ENCODE assay signal across 8 cellular contexts in genomic region chr15:40104865-40105516, GRCh38. TPM values are rescaled to one million over a fixed set of nuclear protein-coding genes. Genes with fewer than 3 reads are reported as not detected.
DNase-seq lines count a peak whose midpoint lies in the region; ATAC-seq and TF ChIP-seq lines count a peak whose summit lies in the region.

No MANE protein-coding gene starts in this region.

- intact Hi-C loops in adrenal gland (cut with DNase I), result loop anchor here in 1 of 2 donors (5.0 kb wide), 1 partner anchor 53 kb away; no protein-coding TSS in a partner anchor
- intact Hi-C loops in left ventricle myocardium inferior (cut with micrococcal nuclease), result loop anchor here (10.0 kb wide), 1 partner anchor 60 kb away; no protein-coding TSS in a partner anchor
- intact Hi-C loops in psoas muscle (cut with DNase I), result loop anchor here (2.0 to 10.0 kb wide), 4 partner anchors 36 to 320 kb away; partner anchors contain the start of gene FSIP1 (in 1 of the 2)

- H3K36me3 Mint-ChIP-seq in CD4-positive, CD25-positive, alpha-beta regulatory T cell, result no peaks in the 10 kb centered on the region
- peaks cover 15% of the 10 kb centered on the region for H3K36me3 Mint-ChIP-seq in T-helper 1 cell treated with Interleukin-12 subunit alpha and Interleukin-12 subunit beta and Interleukin-4 antibody, amounts not matched to agents 30 μg/mL and 1 μg/mL, for 36 hours (ENCODE audit: low read depth)

- peak; percentile 65 to 73 (median 69) for DNase-seq in CD4-positive, CD25-positive, alpha-beta regulatory T cell
- DNase-seq in H4 (ENCODE audit: low spot score) (peak; percentile 86), NCI-H146 treated with DMSO at 0.1 percent for 48 hours (lab: John Stamatoyannopoulos, UW; ENCODE audit: unreplicated experiment) (peak; percentile 39), adrenal gland (peak; percentile 83 to 96 (median 89)), left ventricle myocardium inferior (peak; percentile 93), psoas muscle (peak; percentile 92 to 95), ureter (ENCODE audit: low spot score) (peak; percentile 92)

- H3K36me3 ChIP-seq in CD4-positive, CD25-positive, alpha-beta regulatory T cell (ENCODE audit: control insufficient read depth, insufficient read depth, low read length), result no peaks in the 10 kb centered on the region
- no peaks in the 10 kb centered on the region for H3K36me3 ChIP-seq in adrenal gland (replicated peaks in 1 of 2)
- no peaks in the 10 kb centered on the region for H3K36me3 ChIP-seq in left ventricle myocardium inferior
- no peaks in the 10 kb centered on the region for H3K36me3 ChIP-seq in psoas muscle (ENCODE audit: insufficient read depth in 1 of 2, low read depth in 1 of 2)

- peaks cover 65% of the 10 kb centered on the region for H3K4me1 ChIP-seq in CD4-positive, CD25-positive, alpha-beta regulatory T cell (ENCODE audit: control insufficient read depth, insufficient read depth, low read length, poor library complexity, severe bottlenecking)
- peaks cover 25 to 78% of the 10 kb centered on the region in 2 donors for H3K4me1 ChIP-seq in adrenal gland (replicated peaks in 1 of 2)
- H3K4me1 ChIP-seq in left ventricle myocardium inferior, result peaks cover 91% of the 10 kb centered on the region
- H3K4me1 ChIP-seq in psoas muscle, result peaks cover 74% of the 10 kb centered on the region

- no peaks in the 10 kb centered on the region for H3K27me3 ChIP-seq in CD4-positive, CD25-positive, alpha-beta regulatory T cell (ENCODE audit: control insufficient read depth, insufficient read depth, low read length)
- H3K27me3 ChIP-seq in adrenal gland, result no peaks in the 10 kb centered on the region
- H3K27me3 ChIP-seq in left ventricle myocardium inferior (ENCODE audit: low read depth), result no peaks in the 10 kb centered on the region
- H3K27me3 ChIP-seq in psoas muscle (ENCODE audit: insufficient read depth in 3 of 3, low read length in 2 of 3), result no peaks in the 10 kb centered on the region

- 5 to 7% (median 7%) methylated on average over 12 to 16 of the region's 16 CpGs for WGBS in adrenal gland, 4 donors
- WGBS in psoas muscle, 3 donors, result 3 to 4% (median 3%) methylated on average over 16 of the region's 16 CpGs

- peak; percentile 74 to 97 (median 90) for TF ChIP-seq CTCF in adrenal gland (IDR thresholded peaks at IDR 0.05)
- TF ChIP-seq CTCF in left ventricle myocardium inferior (IDR thresholded peaks at IDR 0.05; ENCODE audit: borderline replicate concordance), result peak; percentile 97
- TF ChIP-seq CTCF in psoas muscle (IDR thresholded peaks at IDR 0.05), result peak; percentile 95

- peak; percentile 53 to 60 for ATAC-seq in CD4-positive, CD25-positive, alpha-beta regulatory T cell (ENCODE audit: low read depth in 2 of 2)
- peak; percentile 45 to 58 (median 51) for ATAC-seq in psoas muscle

- peak overlapping the region; percentile 34 to 90 (median 86) for H3K4me3 Mint-ChIP-seq in CD4-positive, CD25-positive, alpha-beta regulatory T cell
- peak overlapping the region; percentile 63 for H3K4me3 Mint-ChIP-seq in T-helper 1 cell treated with Interleukin-12 subunit alpha and Interleukin-12 subunit beta and Interleukin-4 antibody, amounts not matched to agents 30 μg/mL and 1 μg/mL, for 36 hours

- no peaks in the 10 kb centered on the region for H3K9me3 ChIP-seq in CD4-positive, CD25-positive, alpha-beta regulatory T cell (ENCODE audit: control insufficient read depth in 2 of 2, low read length in 2 of 2)
- H3K9me3 ChIP-seq in adrenal gland (replicated peaks in 1 of 3) (no peaks in the 10 kb centered on the region), left ventricle myocardium inferior (replicated peaks) (no peaks in the 10 kb centered on the region), psoas muscle (no peaks in the 10 kb centered on the region)

- no peaks in the 10 kb centered on the region for H3K9me3 Mint-ChIP-seq in CD4-positive, CD25-positive, alpha-beta regulatory T cell
- no peaks in the 10 kb centered on the region for H3K9me3 Mint-ChIP-seq in T-helper 1 cell treated with Interleukin-12 subunit alpha and Interleukin-12 subunit beta and Interleukin-4 antibody, amounts not matched to agents 30 μg/mL and 1 μg/mL, for 36 hours

- peaks cover 5% of the 10 kb centered on the region for H3K27me3 Mint-ChIP-seq in CD4-positive, CD25-positive, alpha-beta regulatory T cell
- H3K27me3 Mint-ChIP-seq in T-helper 1 cell treated with Interleukin-12 subunit alpha and Interleukin-12 subunit beta and Interleukin-4 antibody, amounts not matched to agents 30 μg/mL and 1 μg/mL, for 36 hours (ENCODE audit: low read depth), result peaks cover 9% of the 10 kb centered on the region

- peaks cover 15 to 78% (median 55%) of the 10 kb centered on the region in 4 donors for H3K4me1 Mint-ChIP-seq in CD4-positive, CD25-positive, alpha-beta regulatory T cell
- peaks cover 65% of the 10 kb centered on the region for H3K4me1 Mint-ChIP-seq in T-helper 1 cell treated with Interleukin-12 subunit alpha and Interleukin-12 subunit beta and Interleukin-4 antibody, amounts not matched to agents 30 μg/mL and 1 μg/mL, for 36 hours (ENCODE audit: low read depth)

- H3K4me3 ChIP-seq in CD4-positive, CD25-positive, alpha-beta regulatory T cell (ENCODE audit: low read depth, low read length), result peak overlapping the region; percentile 76
- no peak overlapping the region for H3K4me3 ChIP-seq in adrenal gland
- peak overlapping the region; percentile 27 for H3K4me3 ChIP-seq in left ventricle myocardium inferior
- H3K4me3 ChIP-seq in psoas muscle, result peak overlapping the region; percentile 39

- peak overlapping the region; percentile 67 to 89 (median 75) for H3K27ac Mint-ChIP-seq in CD4-positive, CD25-positive, alpha-beta regulatory T cell
- H3K27ac Mint-ChIP-seq in T-helper 1 cell treated with Interleukin-12 subunit alpha and Interleukin-12 subunit beta and Interleukin-4 antibody, amounts not matched to agents 30 μg/mL and 1 μg/mL, for 36 hours, result peak overlapping the region; percentile 12

- H3K27ac ChIP-seq in CD4-positive, CD25-positive, alpha-beta regulatory T cell (ENCODE audit: insufficient read depth, low read length, poor library complexity, severe bottlenecking), result peak overlapping the region; percentile 53
- H3K27ac ChIP-seq in adrenal gland (peak overlapping the region in 2 of 5 donors; percentile 61 to 81), left ventricle myocardium inferior (replicated peaks) (peak overlapping the region; percentile 91), psoas muscle (peak overlapping the region; percentile 93)

- no peak for TF ChIP-seq POLR2A in adrenal gland (IDR thresholded peaks at IDR 0.05)

RNA-seq across cellular contexts. Expression of gene BMF, which starts 3.7 kb away (rescaled TPM):
- 8.2 TPM for total RNA-seq in CD4-positive, CD25-positive, alpha-beta regulatory T cell
- 1 to 10 TPM in 2 of 4 donors, under 1 TPM in 2; 0.86 to 1.5 (median 1.2) TPM for polyA plus RNA-seq in CD4-positive, CD25-positive, alpha-beta regulatory T cell
- 18.7 and 19.6 TPM in 2 replicates for total RNA-seq in H4 (2014; rRNA removed; shearing (Covaris generic))
- total RNA-seq in adrenal gland (10 to 100 TPM in 3 of 8 donors, 1 to 10 TPM in 5; 4.8 to 12.8 (median 7.7) TPM), left ventricle myocardium inferior (3.1 TPM), psoas muscle (1 to 10 TPM; 1.5 to 5.9 (median 3.7) TPM), ureter (8.3 TPM)
- polyA plus RNA-seq in adrenal gland (1 to 10 TPM; 1.3 to 9.3 (median 2.5) TPM), psoas muscle (1 to 10 TPM in 2 of 3 donors, under 1 TPM in 1; 0.65 to 7.2 (median 3.4) TPM)

RNA-seq across cellular contexts. Expression of gene BUB1B, which starts 55.9 kb away (rescaled TPM):
- 4.8 TPM for total RNA-seq in CD4-positive, CD25-positive, alpha-beta regulatory T cell
- polyA plus RNA-seq in CD4-positive, CD25-positive, alpha-beta regulatory T cell, result 1 to 10 TPM in 1 of 4 donors, under 1 TPM in 2, not detected in 1; 0.37 to 2.2 (median 0.86) TPM
- total RNA-seq in H4 (2014; rRNA removed; shearing (Covaris generic)), result 55.5 and 56.2 TPM in 2 replicates
- total RNA-seq in adrenal gland (1 to 10 TPM; 1.1 to 3.5 (median 2.6) TPM), left ventricle myocardium inferior (0.85 TPM), psoas muscle (1 to 10 TPM in 1 of 4 donors, under 1 TPM in 1, not detected in 2; 0.71 to 1.0 TPM), ureter (1.9 TPM)
- polyA plus RNA-seq in adrenal gland (1 to 10 TPM in 2 of 3 donors, under 1 TPM in 1; 0.81 to 2.9 (median 1.4) TPM), psoas muscle (under 1 TPM in 2 of 3 donors, not detected in 1; 0.10 to 0.42 TPM)

Comparison
In these comparisons a context has a peak if more than half of its experiments do, and no peak if none do; other contexts are left out.
1. DNase-seq: peak in every context shown above with its lines; median percentile 94 in psoas muscle; 93 in left ventricle myocardium inferior; 92 in ureter; 89 in adrenal gland; 86 in H4; 69 in CD4-positive, CD25-positive, alpha-beta regulatory T cell; 39 in NCI-H146 treated with DMSO at 0.1 percent for 48 hours.
2. H3K4me3 ChIP-seq: peak in CD4-positive, CD25-positive, alpha-beta regulatory T cell (single experiment), left ventricle myocardium inferior (single experiment) and psoas muscle (single experiment); none in adrenal gland (0 of 4).
3. Peak in every context shown above with its lines, with median percentiles within 50 percentile points of each other: CTCF ChIP-seq.